9 cellular contexts compared by ENCODE assay signal in genomic region chr2:63048367-63049171, GRCh38. TPM values are rescaled to one million over a fixed set of nuclear protein-coding genes. Genes with fewer than 3 reads are reported as not detected.
A peak's percentile ranks its signal among the peaks of the same experiment; 100 is the strongest.
DNase-seq lines count a peak whose midpoint lies in the region; ATAC-seq and TF ChIP-seq lines count a peak whose summit lies in the region.
"Had no signal": no experiment of that assay in that cellular context is flagged by ENCODE, and none has a peak within 500 bp of the region (broad histone marks: within the 10 kb centered on the region; RNA-seq: fewer than 3 reads in every experiment).

No MANE protein-coding gene starts in this region.

- H3K4me1 Mint-ChIP-seq in activated naive CD4-positive, alpha-beta T cell treated with anti-CD3 and anti-CD28 coated beads, Interleukin-2, amount 50 U/mL, for 24 hours, result peaks cover 47% of the 10 kb centered on the region

- H3K9me3 Mint-ChIP-seq in activated naive CD4-positive, alpha-beta T cell treated with anti-CD3 and anti-CD28 coated beads, Interleukin-2, amount 50 U/mL, for 24 hours, result no peaks in the 10 kb centered on the region

- peaks cover 51% of the 10 kb centered on the region for H3K4me1 ChIP-seq in suprapubic skin

- peak overlapping the region; percentile 71 for H3K4me3 ChIP-seq in suprapubic skin

- H3K27me3 ChIP-seq in suprapubic skin, result peaks cover 69% of the 10 kb centered on the region

- no peak for DNase-seq in activated naive CD4-positive, alpha-beta T cell (lab: John Stamatoyannopoulos, UW)
- peak; percentile 59 for DNase-seq in activated CD8-positive, alpha-beta memory T cell treated with anti-CD3 and anti-CD28 coated beads, Interleukin-2, amount 50 U/mL, for 48 hours
- peak; percentile 69 for DNase-seq in islet precursor cell
- no peak for DNase-seq in suprapubic skin (ENCODE audit: low spot score in 2 of 2)
- DNase-seq: EL had no signal

- peaks cover 13% of the 10 kb centered on the region for H3K36me3 Mint-ChIP-seq in activated naive CD4-positive, alpha-beta T cell treated with anti-CD3 and anti-CD28 coated beads, Interleukin-2, amount 50 U/mL, for 24 hours

- H3K27ac ChIP-seq in suprapubic skin, result peak overlapping the region; percentile 91

- H3K9me3 ChIP-seq in suprapubic skin, result no peaks in the 10 kb centered on the region

- no peak for ATAC-seq in HG03175 (IDR thresholded peaks at IDR 0.05; ENCODE audit: unreplicated experiment)
- no peak for ATAC-seq in HG02973 (IDR thresholded peaks at IDR 0.05; ENCODE audit: unreplicated experiment)
- ATAC-seq in GM21423 (IDR thresholded peaks at IDR 0.05; ENCODE audit: unreplicated experiment), result no peak

- 7% methylated on average over 52 of the region's 61 CpGs for WGBS in suprapubic skin

- H3K36me3 ChIP-seq in suprapubic skin, result peaks cover 6% of the 10 kb centered on the region

- H3K27ac Mint-ChIP-seq in activated naive CD4-positive, alpha-beta T cell treated with anti-CD3 and anti-CD28 coated beads, Interleukin-2, amount 50 U/mL, for 24 hours, result peak overlapping the region; percentile 18

- TF ChIP-seq EP300 in suprapubic skin (IDR thresholded peaks at IDR 0.05), result no peak

- TF ChIP-seq POLR2A in suprapubic skin (IDR thresholded peaks at IDR 0.05), result no peak

- peak overlapping the region; percentile 70 for H3K4me3 Mint-ChIP-seq in activated naive CD4-positive, alpha-beta T cell treated with anti-CD3 and anti-CD28 coated beads, Interleukin-2, amount 50 U/mL, for 24 hours

- no peak for TF ChIP-seq CTCF in suprapubic skin (IDR thresholded peaks at IDR 0.05)

- peaks cover 52% of the 10 kb centered on the region for H3K27me3 Mint-ChIP-seq in activated naive CD4-positive, alpha-beta T cell treated with anti-CD3 and anti-CD28 coated beads, Interleukin-2, amount 50 U/mL, for 24 hours

RNA-seq across cellular contexts. Expression of gene OTX1, which starts 2.1 kb away (rescaled TPM):
- 10 to 100 TPM in 2 of 4 donors, 1 to 10 TPM in 2; 6.6 to 19.7 (median 10.9) TPM for total RNA-seq in suprapubic skin

Comparison
In these comparisons a context has a peak if more than half of its experiments do, and no peak if none do; other contexts are left out.
1. DNase-seq: peak in activated CD8-positive, alpha-beta memory T cell treated with anti-CD3 and anti-CD28 coated beads, Interleukin-2, amount 50 U/mL, for 48 hours (single experiment) and islet precursor cell (single experiment); none in activated naive CD4-positive, alpha-beta T cell (0 of 4) and suprapubic skin (0 of 2).